Comparison of ENCODE assay signal across 1 cellular context in the genomic region with DNA sequence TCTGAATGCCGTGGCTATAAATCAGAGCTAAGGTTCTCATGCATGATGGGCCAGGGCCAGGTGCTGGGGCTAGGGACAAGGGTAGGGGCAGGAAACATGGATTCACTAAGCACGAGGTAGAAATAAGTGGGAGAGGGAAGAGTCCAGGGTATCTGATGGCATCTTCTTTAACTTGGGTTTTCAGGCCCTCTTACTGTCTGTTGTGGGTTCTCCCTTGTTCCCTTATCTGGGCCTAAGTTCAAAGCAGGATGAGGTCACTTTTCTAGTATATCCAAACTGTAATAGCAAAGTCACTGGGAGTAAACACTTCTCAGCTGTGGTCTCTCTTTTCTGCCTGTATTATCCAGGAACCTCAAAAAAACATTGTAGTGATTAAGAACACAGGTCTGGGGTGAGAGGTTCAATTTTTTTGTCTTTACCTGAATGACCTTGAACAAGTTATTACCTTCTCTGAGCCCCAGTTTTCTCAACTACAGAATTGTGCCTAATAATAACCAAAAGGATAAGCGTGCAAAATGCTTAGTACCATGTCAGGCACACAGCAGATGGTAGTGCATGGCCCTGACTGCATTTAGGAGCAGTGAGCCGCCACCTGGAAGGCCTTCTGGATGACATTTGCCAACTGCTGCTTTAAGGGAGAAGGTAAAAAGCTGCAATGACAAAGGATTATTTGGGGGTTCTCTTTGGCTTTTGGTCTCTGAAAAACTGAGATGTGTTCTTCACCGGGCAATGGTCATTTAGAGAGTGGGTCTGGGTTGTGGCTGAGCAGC.
A peak's percentile ranks its signal among the peaks of the same experiment; 100 is the strongest.
TF ChIP-seq lines count a peak whose summit lies in the region.

No MANE protein-coding gene starts in this region.

TF ChIP-seq in K562, 482 proteins besides CTCF, POLR2A, EP300 and RAD21 (continued from another document and continues in another):
- TF ChIP-seq, protein P1, sequence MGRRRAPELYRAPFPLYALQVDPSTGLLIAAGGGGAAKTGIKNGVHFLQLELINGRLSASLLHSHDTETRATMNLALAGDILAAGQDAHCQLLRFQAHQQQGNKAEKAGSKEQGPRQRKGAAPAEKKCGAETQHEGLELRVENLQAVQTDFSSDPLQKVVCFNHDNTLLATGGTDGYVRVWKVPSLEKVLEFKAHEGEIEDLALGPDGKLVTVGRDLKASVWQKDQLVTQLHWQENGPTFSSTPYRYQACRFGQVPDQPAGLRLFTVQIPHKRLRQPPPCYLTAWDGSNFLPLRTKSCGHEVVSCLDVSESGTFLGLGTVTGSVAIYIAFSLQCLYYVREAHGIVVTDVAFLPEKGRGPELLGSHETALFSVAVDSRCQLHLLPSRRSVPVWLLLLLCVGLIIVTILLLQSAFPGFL (CRISPR knock-in tag; IDR thresholded peaks at IDR 0.05): no peak
- TF ChIP-seq, protein P2, sequence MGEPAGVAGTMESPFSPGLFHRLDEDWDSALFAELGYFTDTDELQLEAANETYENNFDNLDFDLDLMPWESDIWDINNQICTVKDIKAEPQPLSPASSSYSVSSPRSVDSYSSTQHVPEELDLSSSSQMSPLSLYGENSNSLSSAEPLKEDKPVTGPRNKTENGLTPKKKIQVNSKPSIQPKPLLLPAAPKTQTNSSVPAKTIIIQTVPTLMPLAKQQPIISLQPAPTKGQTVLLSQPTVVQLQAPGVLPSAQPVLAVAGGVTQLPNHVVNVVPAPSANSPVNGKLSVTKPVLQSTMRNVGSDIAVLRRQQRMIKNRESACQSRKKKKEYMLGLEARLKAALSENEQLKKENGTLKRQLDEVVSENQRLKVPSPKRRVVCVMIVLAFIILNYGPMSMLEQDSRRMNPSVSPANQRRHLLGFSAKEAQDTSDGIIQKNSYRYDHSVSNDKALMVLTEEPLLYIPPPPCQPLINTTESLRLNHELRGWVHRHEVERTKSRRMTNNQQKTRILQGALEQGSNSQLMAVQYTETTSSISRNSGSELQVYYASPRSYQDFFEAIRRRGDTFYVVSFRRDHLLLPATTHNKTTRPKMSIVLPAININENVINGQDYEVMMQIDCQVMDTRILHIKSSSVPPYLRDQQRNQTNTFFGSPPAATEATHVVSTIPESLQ (CRISPR knock-in tag; IDR thresholded peaks at IDR 0.05): no peak
- TF ChIP-seq POLR2AphosphoS2 (IDR thresholded peaks at IDR 0.05; ENCODE audit: low read length) (no peak), HIVEP1 (CRISPR knock-in tag; IDR thresholded peaks at IDR 0.05) (no peak), HDAC6 (IDR thresholded peaks at IDR 0.05; ENCODE audit: low read depth, low read length) (no peak), NFRKB (IDR thresholded peaks at IDR 0.05; ENCODE audit: low read depth) (no peak), SIN3A (IDR thresholded peaks at IDR 0.05; ENCODE audit: borderline replicate concordance in 2 of 2, control insufficient read depth in 1 of 2, low read depth in 2 of 2, low read length in 2 of 2) (no peak), LEF1 (IDR thresholded peaks at IDR 0.05) (peak; percentile 94), ZFX (CRISPR knock-in tag; IDR thresholded peaks at IDR 0.05) (peak; percentile 63), ZBTB8A (IDR thresholded peaks at IDR 0.05; ENCODE audit: partially characterized antibody) (no peak), NFYB (IDR thresholded peaks at IDR 0.05; ENCODE audit: extremely low read depth, insufficient read length) (no peak), ZNF133 (CRISPR knock-in tag; IDR thresholded peaks at IDR 0.05) (no peak), EGR1 (conservative IDR thresholded peaks at IDR 0.05) (no peak), ZFPM2 (CRISPR knock-in tag; IDR thresholded peaks at IDR 0.05) (no peak), NR4A1 (CRISPR knock-in tag; IDR thresholded peaks at IDR 0.05) (no peak), NR4A1 (tag; IDR thresholded peaks at IDR 0.05) (no peak), KLF16 (IDR thresholded peaks at IDR 0.05) (peak; percentile 43; the same call in 1 of the 2 replicates), HMGN3 (IDR thresholded peaks at IDR 0.05; ENCODE audit: borderline replicate concordance, extremely low read depth, insufficient read length, low read depth, low read length) (no peak), CBX3 (IDR thresholded peaks at IDR 0.05; ENCODE audit: borderline replicate concordance in 1 of 2, low read length in 2 of 2) (no peak)
- TF ChIP-seq, protein P3, sequence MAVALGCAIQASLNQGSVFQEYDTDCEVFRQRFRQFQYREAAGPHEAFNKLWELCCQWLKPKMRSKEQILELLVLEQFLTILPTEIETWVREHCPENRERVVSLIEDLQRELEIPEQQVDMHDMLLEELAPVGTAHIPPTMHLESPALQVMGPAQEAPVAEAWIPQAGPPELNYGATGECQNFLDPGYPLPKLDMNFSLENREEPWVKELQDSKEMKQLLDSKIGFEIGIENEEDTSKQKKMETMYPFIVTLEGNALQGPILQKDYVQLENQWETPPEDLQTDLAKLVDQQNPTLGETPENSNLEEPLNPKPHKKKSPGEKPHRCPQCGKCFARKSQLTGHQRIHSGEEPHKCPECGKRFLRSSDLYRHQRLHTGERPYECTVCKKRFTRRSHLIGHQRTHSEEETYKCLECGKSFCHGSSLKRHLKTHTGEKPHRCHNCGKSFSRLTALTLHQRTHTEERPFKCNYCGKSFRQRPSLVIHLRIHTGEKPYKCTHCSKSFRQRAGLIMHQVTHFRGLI (CRISPR knock-in tag; IDR thresholded peaks at IDR 0.05): no peak
- TF ChIP-seq, protein P4, sequence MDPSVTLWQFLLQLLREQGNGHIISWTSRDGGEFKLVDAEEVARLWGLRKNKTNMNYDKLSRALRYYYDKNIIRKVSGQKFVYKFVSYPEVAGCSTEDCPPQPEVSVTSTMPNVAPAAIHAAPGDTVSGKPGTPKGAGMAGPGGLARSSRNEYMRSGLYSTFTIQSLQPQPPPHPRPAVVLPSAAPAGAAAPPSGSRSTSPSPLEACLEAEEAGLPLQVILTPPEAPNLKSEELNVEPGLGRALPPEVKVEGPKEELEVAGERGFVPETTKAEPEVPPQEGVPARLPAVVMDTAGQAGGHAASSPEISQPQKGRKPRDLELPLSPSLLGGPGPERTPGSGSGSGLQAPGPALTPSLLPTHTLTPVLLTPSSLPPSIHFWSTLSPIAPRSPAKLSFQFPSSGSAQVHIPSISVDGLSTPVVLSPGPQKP (CRISPR knock-in tag; IDR thresholded peaks at IDR 0.05): no peak
- TF ChIP-seq, protein P5, sequence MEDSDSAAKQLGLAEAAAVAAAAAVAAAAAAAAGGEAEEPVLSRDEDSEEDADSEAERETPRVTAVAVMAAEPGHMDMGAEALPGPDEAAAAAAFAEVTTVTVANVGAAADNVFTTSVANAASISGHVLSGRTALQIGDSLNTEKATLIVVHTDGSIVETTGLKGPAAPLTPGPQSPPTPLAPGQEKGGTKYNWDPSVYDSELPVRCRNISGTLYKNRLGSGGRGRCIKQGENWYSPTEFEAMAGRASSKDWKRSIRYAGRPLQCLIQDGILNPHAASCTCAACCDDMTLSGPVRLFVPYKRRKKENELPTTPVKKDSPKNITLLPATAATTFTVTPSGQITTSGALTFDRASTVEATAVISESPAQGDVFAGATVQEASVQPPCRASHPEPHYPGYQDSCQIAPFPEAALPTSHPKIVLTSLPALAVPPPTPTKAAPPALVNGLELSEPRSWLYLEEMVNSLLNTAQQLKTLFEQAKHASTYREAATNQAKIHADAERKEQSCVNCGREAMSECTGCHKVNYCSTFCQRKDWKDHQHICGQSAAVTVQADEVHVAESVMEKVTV (CRISPR knock-in tag; IDR thresholded peaks at IDR 0.05): peak; percentile 26; the same call in 1 of the 2 replicates
- TF ChIP-seq, protein P6, sequence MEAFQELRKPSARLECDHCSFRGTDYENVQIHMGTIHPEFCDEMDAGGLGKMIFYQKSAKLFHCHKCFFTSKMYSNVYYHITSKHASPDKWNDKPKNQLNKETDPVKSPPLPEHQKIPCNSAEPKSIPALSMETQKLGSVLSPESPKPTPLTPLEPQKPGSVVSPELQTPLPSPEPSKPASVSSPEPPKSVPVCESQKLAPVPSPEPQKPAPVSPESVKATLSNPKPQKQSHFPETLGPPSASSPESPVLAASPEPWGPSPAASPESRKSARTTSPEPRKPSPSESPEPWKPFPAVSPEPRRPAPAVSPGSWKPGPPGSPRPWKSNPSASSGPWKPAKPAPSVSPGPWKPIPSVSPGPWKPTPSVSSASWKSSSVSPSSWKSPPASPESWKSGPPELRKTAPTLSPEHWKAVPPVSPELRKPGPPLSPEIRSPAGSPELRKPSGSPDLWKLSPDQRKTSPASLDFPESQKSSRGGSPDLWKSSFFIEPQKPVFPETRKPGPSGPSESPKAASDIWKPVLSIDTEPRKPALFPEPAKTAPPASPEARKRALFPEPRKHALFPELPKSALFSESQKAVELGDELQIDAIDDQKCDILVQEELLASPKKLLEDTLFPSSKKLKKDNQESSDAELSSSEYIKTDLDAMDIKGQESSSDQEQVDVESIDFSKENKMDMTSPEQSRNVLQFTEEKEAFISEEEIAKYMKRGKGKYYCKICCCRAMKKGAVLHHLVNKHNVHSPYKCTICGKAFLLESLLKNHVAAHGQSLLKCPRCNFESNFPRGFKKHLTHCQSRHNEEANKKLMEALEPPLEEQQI (IDR thresholded peaks at IDR 0.05): no peak
- TF ChIP-seq, protein P7, sequence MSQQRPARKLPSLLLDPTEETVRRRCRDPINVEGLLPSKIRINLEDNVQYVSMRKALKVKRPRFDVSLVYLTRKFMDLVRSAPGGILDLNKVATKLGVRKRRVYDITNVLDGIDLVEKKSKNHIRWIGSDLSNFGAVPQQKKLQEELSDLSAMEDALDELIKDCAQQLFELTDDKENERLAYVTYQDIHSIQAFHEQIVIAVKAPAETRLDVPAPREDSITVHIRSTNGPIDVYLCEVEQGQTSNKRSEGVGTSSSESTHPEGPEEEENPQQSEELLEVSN (IDR thresholded peaks at IDR 0.05; ENCODE audit: borderline replicate concordance in 1 of 2, extremely low read depth in 1 of 2, insufficient read depth in 1 of 2, insufficient read length in 1 of 2, low read depth in 1 of 2, low read length in 1 of 2, poor library complexity in 1 of 2, severe bottlenecking in 1 of 2): peak in 1 of 2 experiments; percentile 63
- TF ChIP-seq, protein P8, sequence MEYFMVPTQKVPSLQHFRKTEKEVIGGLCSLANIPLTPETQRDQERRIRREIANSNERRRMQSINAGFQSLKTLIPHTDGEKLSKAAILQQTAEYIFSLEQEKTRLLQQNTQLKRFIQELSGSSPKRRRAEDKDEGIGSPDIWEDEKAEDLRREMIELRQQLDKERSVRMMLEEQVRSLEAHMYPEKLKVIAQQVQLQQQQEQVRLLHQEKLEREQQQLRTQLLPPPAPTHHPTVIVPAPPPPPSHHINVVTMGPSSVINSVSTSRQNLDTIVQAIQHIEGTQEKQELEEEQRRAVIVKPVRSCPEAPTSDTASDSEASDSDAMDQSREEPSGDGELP (CRISPR knock-in tag; IDR thresholded peaks at IDR 0.05; ENCODE audit: borderline replicate concordance): no peak
- TF ChIP-seq, protein P9, sequence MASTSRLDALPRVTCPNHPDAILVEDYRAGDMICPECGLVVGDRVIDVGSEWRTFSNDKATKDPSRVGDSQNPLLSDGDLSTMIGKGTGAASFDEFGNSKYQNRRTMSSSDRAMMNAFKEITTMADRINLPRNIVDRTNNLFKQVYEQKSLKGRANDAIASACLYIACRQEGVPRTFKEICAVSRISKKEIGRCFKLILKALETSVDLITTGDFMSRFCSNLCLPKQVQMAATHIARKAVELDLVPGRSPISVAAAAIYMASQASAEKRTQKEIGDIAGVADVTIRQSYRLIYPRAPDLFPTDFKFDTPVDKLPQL (IDR thresholded peaks at IDR 0.05; ENCODE audit: extremely low read depth, insufficient read length): no peak
- TF ChIP-seq, protein P10, sequence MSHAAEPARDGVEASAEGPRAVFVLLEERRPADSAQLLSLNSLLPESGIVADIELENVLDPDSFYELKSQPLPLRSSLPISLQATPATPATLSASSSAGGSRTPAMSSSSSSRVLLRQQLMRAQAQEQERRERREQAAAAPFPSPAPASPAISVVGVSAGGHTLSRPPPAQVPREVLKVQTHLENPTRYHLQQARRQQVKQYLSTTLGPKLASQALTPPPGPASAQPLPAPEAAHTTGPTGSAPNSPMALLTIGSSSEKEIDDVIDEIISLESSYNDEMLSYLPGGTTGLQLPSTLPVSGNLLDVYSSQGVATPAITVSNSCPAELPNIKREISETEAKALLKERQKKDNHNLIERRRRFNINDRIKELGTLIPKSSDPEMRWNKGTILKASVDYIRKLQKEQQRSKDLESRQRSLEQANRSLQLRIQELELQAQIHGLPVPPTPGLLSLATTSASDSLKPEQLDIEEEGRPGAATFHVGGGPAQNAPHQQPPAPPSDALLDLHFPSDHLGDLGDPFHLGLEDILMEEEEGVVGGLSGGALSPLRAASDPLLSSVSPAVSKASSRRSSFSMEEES (CRISPR knock-in tag; IDR thresholded peaks at IDR 0.05): no peak
- TF ChIP-seq, protein P11, sequence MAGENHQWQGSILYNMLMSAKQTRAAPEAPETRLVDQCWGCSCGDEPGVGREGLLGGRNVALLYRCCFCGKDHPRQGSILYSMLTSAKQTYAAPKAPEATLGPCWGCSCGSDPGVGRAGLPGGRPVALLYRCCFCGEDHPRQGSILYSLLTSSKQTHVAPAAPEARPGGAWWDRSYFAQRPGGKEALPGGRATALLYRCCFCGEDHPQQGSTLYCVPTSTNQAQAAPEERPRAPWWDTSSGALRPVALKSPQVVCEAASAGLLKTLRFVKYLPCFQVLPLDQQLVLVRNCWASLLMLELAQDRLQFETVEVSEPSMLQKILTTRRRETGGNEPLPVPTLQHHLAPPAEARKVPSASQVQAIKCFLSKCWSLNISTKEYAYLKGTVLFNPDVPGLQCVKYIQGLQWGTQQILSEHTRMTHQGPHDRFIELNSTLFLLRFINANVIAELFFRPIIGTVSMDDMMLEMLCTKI (IDR thresholded peaks at IDR 0.05; ENCODE audit: partially characterized antibody): no peak
- TF ChIP-seq, protein P12, sequence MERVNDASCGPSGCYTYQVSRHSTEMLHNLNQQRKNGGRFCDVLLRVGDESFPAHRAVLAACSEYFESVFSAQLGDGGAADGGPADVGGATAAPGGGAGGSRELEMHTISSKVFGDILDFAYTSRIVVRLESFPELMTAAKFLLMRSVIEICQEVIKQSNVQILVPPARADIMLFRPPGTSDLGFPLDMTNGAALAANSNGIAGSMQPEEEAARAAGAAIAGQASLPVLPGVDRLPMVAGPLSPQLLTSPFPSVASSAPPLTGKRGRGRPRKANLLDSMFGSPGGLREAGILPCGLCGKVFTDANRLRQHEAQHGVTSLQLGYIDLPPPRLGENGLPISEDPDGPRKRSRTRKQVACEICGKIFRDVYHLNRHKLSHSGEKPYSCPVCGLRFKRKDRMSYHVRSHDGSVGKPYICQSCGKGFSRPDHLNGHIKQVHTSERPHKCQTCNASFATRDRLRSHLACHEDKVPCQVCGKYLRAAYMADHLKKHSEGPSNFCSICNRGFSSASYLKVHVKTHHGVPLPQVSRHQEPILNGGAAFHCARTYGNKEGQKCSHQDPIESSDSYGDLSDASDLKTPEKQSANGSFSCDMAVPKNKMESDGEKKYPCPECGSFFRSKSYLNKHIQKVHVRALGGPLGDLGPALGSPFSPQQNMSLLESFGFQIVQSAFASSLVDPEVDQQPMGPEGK (CRISPR knock-in tag; IDR thresholded peaks at IDR 0.05; ENCODE audit: borderline replicate concordance): 0 out of 2 replicates have a peak, but pooled peaks have one; percentile 30
